ENCODE assay signal across 8 cellular contexts in the genomic region with DNA sequence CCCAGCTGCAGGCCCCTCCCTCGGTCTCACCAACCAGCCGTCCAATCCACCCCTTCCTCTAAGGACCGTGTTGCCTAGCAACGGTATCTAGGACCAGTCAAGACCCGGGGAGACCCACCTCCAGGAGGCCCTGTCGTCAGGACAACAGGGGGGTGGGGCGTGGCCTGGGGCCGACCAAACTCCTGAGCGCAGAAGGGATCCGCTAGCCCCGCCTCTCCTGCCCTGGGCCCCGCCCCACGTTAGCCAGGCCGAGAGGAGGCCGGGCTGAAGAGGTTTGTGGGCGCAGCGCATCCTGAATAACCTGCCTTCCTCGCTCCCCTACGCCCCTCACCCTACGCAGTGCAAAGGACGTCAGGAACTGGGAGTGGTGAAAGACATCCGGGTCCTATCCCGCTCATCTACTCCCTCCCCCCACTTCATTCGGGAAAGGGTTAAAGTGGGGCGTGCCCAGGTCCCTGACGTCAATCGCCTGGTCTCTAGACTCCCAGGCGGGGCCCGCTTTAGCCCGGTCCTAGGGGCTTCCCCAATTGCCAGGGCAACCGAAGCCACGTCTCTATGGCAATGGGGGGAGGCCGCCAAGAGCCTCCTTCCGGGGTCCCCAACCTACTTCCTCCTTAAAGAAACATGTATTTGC. TPM values are rescaled to one million over a fixed set of nuclear protein-coding genes. Genes with fewer than 3 reads are reported as not detected.
DNase-seq lines count a peak whose midpoint lies in the region; ATAC-seq and TF ChIP-seq lines count a peak whose summit lies in the region.

No MANE protein-coding gene starts in this region.

- TF ChIP-seq RAD21 in SK-N-SH (IDR thresholded peaks at IDR 0.05; ENCODE audit: low read length): no peak

- H3K4me1 ChIP-seq in SK-N-SH (ENCODE audit: control insufficient read depth in 1 of 2, insufficient read depth in 2 of 2, low read depth in 1 of 2, low read length in 1 of 2) (peaks cover 0 to 13% of the 10 kb centered on the region in 2 experiments; a peak in 2 of 4 replicates), adrenal gland (replicated peaks in 1 of 2) (peaks cover 0 to 12% of the 10 kb centered on the region in 2 donors), prostate gland (replicated peaks) (no peaks in the 10 kb centered on the region), upper lobe of left lung (peaks cover 10 to 18% (median 13%) of the 10 kb centered on the region in 4 donors)

- H3K4me2 ChIP-seq in SK-N-SH: peak overlapping the region; percentile 79

- H3K9me2 ChIP-seq in SK-N-SH: no peaks in the 10 kb centered on the region

- peaks cover 18% of the 10 kb centered on the region; the same call in 1 of the 2 replicates for H4K20me1 ChIP-seq in SK-N-SH (ENCODE audit: insufficient read depth)

- CTCF ChIA-PET in SK-N-SH (lab: Yijun Ruan, JAX): interaction anchor here (0.8 to 2.4 kb wide), 4 partner anchors 9 to 159 kb away, joined by 3 to 10 read pairs (median 3); no protein-coding TSS in a partner anchor

- no peak for TF ChIP-seq POLR2A in adrenal gland (IDR thresholded peaks at IDR 0.05)
- peak; percentile 13 for TF ChIP-seq POLR2A in prostate gland (IDR thresholded peaks at IDR 0.05)
- TF ChIP-seq POLR2A in upper lobe of left lung (IDR thresholded peaks at IDR 0.05): peak in 1 of 4 donors; percentile 31

- POLR2A ChIA-PET in SK-N-SH (lab: Yijun Ruan, JAX): interaction anchor here (1.1 kb wide), 1 partner anchor 14 kb away, joined by 3 read pairs; the partner anchor contains the start of genes ACADVL and DLG4

- peaks cover 21% of the 10 kb centered on the region for H3K79me2 ChIP-seq in SK-N-SH (ENCODE audit: insufficient read depth)

- H3K4me3 ChIP-seq in SK-N-SH (ENCODE audit: low read depth in 2 of 2, low read length in 1 of 2) (peak overlapping the region; percentile 39 to 47), adrenal gland (peak overlapping the region in 1 of 4 donors; percentile 55), prostate gland (peak overlapping the region; percentile 29 to 31), upper lobe of left lung (peak overlapping the region; percentile 19 to 52 (median 48))

- WGBS in SK-N-SH (ENCODE audit: low lambda C conversion rate): 3% methylated on average over 25 of the region's 34 CpGs
- 7 to 10% (median 9%) methylated on average over 12 to 34 of the region's 34 CpGs for WGBS in adrenal gland, 4 donors
- WGBS in prostate gland: 2% methylated on average over 31 of the region's 34 CpGs
- WGBS in upper lobe of left lung, 2 donors: 0 to 2% methylated on average over 12 to 31 of the region's 34 CpGs

- H3K36me3 ChIP-seq in SK-N-SH (replicated peaks in 1 of 2; ENCODE audit: control insufficient read depth in 1 of 2, insufficient read depth in 2 of 2, low read length in 1 of 2): peaks cover 19 to 28% of the 10 kb centered on the region in 2 experiments
- peaks cover 0 to 28% of the 10 kb centered on the region in 2 donors for H3K36me3 ChIP-seq in adrenal gland (replicated peaks in 1 of 2)
- no peaks in the 10 kb centered on the region for H3K36me3 ChIP-seq in prostate gland
- peaks cover 3 to 30% (median 16%) of the 10 kb centered on the region in 4 donors for H3K36me3 ChIP-seq in upper lobe of left lung

- TF ChIP-seq CTCF in SK-N-SH (IDR thresholded peaks at IDR 0.05) (no peak), adrenal gland (IDR thresholded peaks at IDR 0.05) (no peak), prostate gland (IDR thresholded peaks at IDR 0.05) (no peak), upper lobe of left lung (IDR thresholded peaks at IDR 0.05) (no peak)

- H3K27me3 ChIP-seq in SK-N-SH (ENCODE audit: insufficient read depth): no peaks in the 10 kb centered on the region
- no peaks in the 10 kb centered on the region for H3K27me3 ChIP-seq in adrenal gland
- H3K27me3 ChIP-seq in prostate gland (replicated peaks; ENCODE audit: insufficient read depth): no peaks in the 10 kb centered on the region
- no peaks in the 10 kb centered on the region for H3K27me3 ChIP-seq in upper lobe of left lung

- intact Hi-C loops in adrenal gland (cut with DNase I): no loop called here
- intact Hi-C loops in left ventricle myocardium superior (cut with micrococcal nuclease): no loop called here
- intact Hi-C loops in prostate gland (cut with DNase I): no loop called here

- H3F3A ChIP-seq in SK-N-SH (replicated peaks; ENCODE audit: insufficient read depth): peaks cover 10% of the 10 kb centered on the region

- TF ChIP-seq EP300 in SK-N-SH (IDR thresholded peaks at IDR 0.05; ENCODE audit: borderline replicate concordance in 1 of 2, low read depth in 1 of 2, low read length in 1 of 2) (no peak), upper lobe of left lung (IDR thresholded peaks at IDR 0.05) (no peak)

- H3K9ac ChIP-seq in SK-N-SH: peak overlapping the region; percentile 53

- H3K27ac ChIP-seq in SK-N-SH (ENCODE audit: low read depth in 2 of 2, low read length in 1 of 2) (peak overlapping the region; percentile 34 to 91), adrenal gland (peak overlapping the region in 2 of 5 donors; percentile 57 to 68), prostate gland (peak overlapping the region; percentile 20 to 60), upper lobe of left lung (peak overlapping the region; percentile 2 to 67 (median 42))

- 0 out of 2 replicates have a peak overlapping the region, but pooled peaks have one; percentile 42 for H2AFZ ChIP-seq in SK-N-SH (ENCODE audit: low read depth)

- peak; percentile 12 to 95 (median 76) for DNase-seq in C1 segment of cervical spinal cord (lab: John Stamatoyannopoulos, UW)
- peak; percentile 99 for DNase-seq in SK-N-SH
- DNase-seq in adrenal gland: peak; percentile 61 to 93 (median 76)
- DNase-seq in left ventricle myocardium superior: peak; percentile 93
- no peak for DNase-seq in prostate gland (ENCODE audit: low spot score)
- DNase-seq in upper lobe of left lung: peak; percentile 87 to 96

- ATAC-seq in GM19351 (IDR thresholded peaks at IDR 0.05; ENCODE audit: unreplicated experiment) (peak; percentile 85), HG03521 (IDR thresholded peaks at IDR 0.05; ENCODE audit: unreplicated experiment) (peak; percentile 77), left ventricle myocardium superior (peak; percentile 91), upper lobe of left lung (ENCODE audit: low FRiP score in 2 of 2) (peak; percentile 90 to 93)

- no peaks in the 10 kb centered on the region for H3K9me3 ChIP-seq in SK-N-SH
- no peaks in the 10 kb centered on the region for H3K9me3 ChIP-seq in adrenal gland (replicated peaks in 1 of 3)
- H3K9me3 ChIP-seq in prostate gland: no peaks in the 10 kb centered on the region
- H3K9me3 ChIP-seq in upper lobe of left lung: no peaks in the 10 kb centered on the region

TF ChIP-seq in SK-N-SH, 30 proteins besides CTCF, POLR2A, EP300 and RAD21 (continues in another document):
- TF ChIP-seq CHD2 (IDR thresholded peaks at IDR 0.05; ENCODE audit: low read length, partially characterized antibody): peak; percentile 86
- no peak; the same call in 1 of the 2 replicates for TF ChIP-seq GABPA (IDR thresholded peaks at IDR 0.05; ENCODE audit: low read depth)
- no peak for TF ChIP-seq NFIC (IDR thresholded peaks at IDR 0.05; ENCODE audit: borderline replicate concordance)
- TF ChIP-seq TEAD4 (IDR thresholded peaks at IDR 0.05; ENCODE audit: borderline replicate concordance, insufficient read depth): no peak
- no peak for TF ChIP-seq ELF1 (IDR thresholded peaks at IDR 0.05)

RNA-seq across cellular contexts. Expression of gene DLG4, which starts 14.7 kb away (rescaled TPM):
- polyA plus RNA-seq in SK-N-SH (2012; rRNA removed) (22.1 and 30.5 TPM in 2 replicates), adrenal gland (100 to 1,000 TPM in 1 of 3 donors, 10 to 100 TPM in 2; 19.1 to 172 (median 29.6) TPM)
- 14.0 and 19.9 TPM in 2 replicates for polyA plus RNA-seq in SK-N-SH (2012; cell fraction: cytosol; rRNA removed)
- 74.2 and 83.3 TPM in 2 replicates for polyA plus RNA-seq in SK-N-SH (2012; cell fraction: nucleus; rRNA removed)
- total RNA-seq in adrenal gland (10 to 100 TPM; 17.7 to 70.2 (median 31.9) TPM), left ventricle myocardium superior (21.3 TPM), prostate gland (10 to 100 TPM in 1 of 2 donors, 1 to 10 TPM in 1; 9.3 to 31.6 TPM), upper lobe of left lung (10 to 100 TPM; 10.5 to 32.5 (median 19.4) TPM)

RNA-seq across cellular contexts. Expression of gene ACADVL, which starts 14.8 kb away (rescaled TPM):
- polyA plus RNA-seq in SK-N-SH (2012; rRNA removed) (635 and 796 TPM in 2 replicates), adrenal gland (1,000 to 10,000 TPM in 2 of 3 donors, 100 to 1,000 TPM in 1; 972 to 6,098 (median 5,777) TPM)
- 137 and 176 TPM in 2 replicates for polyA plus RNA-seq in SK-N-SH (2012; cell fraction: cytosol; rRNA removed)
- 6,138 and 6,607 TPM in 2 replicates for polyA plus RNA-seq in SK-N-SH (2012; cell fraction: nucleus; rRNA removed)
- total RNA-seq in adrenal gland (1,000 to 10,000 TPM; 1,309 to 2,378 (median 1,772) TPM), left ventricle myocardium superior (2,270 TPM), prostate gland (100 to 1,000 TPM; 589 to 593 TPM), upper lobe of left lung (1,000 to 10,000 TPM in 2 of 6 donors, 100 to 1,000 TPM in 4; 377 to 1,449 (median 553) TPM)

RNA-seq across cellular contexts. Expression of gene ASGR1, which starts 25.8 kb away (rescaled TPM):
- polyA plus RNA-seq in SK-N-SH (2012; rRNA removed) (2.0 and 2.1 TPM in 2 replicates), adrenal gland (1 to 10 TPM in 2 of 3 donors, under 1 TPM in 1; 0.29 to 6.9 (median 5.0) TPM)
- 0.46 and 0.73 TPM in 2 replicates for polyA plus RNA-seq in SK-N-SH (2012; cell fraction: cytosol; rRNA removed)
- polyA plus RNA-seq in SK-N-SH (2012; cell fraction: nucleus; rRNA removed): 14.5 and 19.7 TPM in 2 replicates
- total RNA-seq in adrenal gland (1 to 10 TPM in 5 of 8 donors, under 1 TPM in 1, not detected in 2; 0.63 to 2.4 (median 1.6) TPM), left ventricle myocardium superior (0.30 TPM), prostate gland (1 to 10 TPM in 1 of 2 donors, under 1 TPM in 1; 0.50 to 9.4 TPM), upper lobe of left lung (10 to 100 TPM in 1 of 6 donors, 1 to 10 TPM in 4, not detected in 1; 1.1 to 11.5 (median 6.8) TPM)

RNA-seq across cellular contexts. Expression of gene DVL2, which starts 29.4 kb away (rescaled TPM):
- 6.9 and 8.3 TPM in 2 replicates for polyA plus RNA-seq in SK-N-SH (2012; rRNA removed)
- polyA plus RNA-seq in SK-N-SH (2012; cell fraction: cytosol; rRNA removed): 4.9 and 7.1 TPM in 2 replicates
- 17.8 and 26.4 TPM in 2 replicates for polyA plus RNA-seq in SK-N-SH (2012; cell fraction: nucleus; rRNA removed)
- 10 to 100 TPM; 25.2 to 87.2 (median 47.9) TPM for total RNA-seq in adrenal gland
- polyA plus RNA-seq in adrenal gland: 10 to 100 TPM; 11.8 to 80.9 (median 19.2) TPM
- 23.5 TPM for total RNA-seq in left ventricle myocardium superior
- 100 to 1,000 TPM in 1 of 2 donors, 10 to 100 TPM in 1; 52.3 to 116 TPM for total RNA-seq in prostate gland
- 10 to 100 TPM; 40.4 to 70.2 (median 42.4) TPM for total RNA-seq in upper lobe of left lung

RNA-seq across cellular contexts. Expression of gene PHF23, which starts 34.3 kb away (rescaled TPM):
- polyA plus RNA-seq in SK-N-SH (2012; rRNA removed) (53.3 and 58.5 TPM in 2 replicates), adrenal gland (10 to 100 TPM; 28.0 to 80.3 (median 49.6) TPM)
- 47.9 and 57.2 TPM in 2 replicates for polyA plus RNA-seq in SK-N-SH (2012; cell fraction: cytosol; rRNA removed)
- polyA plus RNA-seq in SK-N-SH (2012; cell fraction: nucleus; rRNA removed): 45.2 and 50.5 TPM in 2 replicates
- total RNA-seq in adrenal gland (100 to 1,000 TPM in 1 of 8 donors, 10 to 100 TPM in 7; 33.5 to 141 (median 64.5) TPM), left ventricle myocardium superior (29.4 TPM), prostate gland (10 to 100 TPM; 41.2 to 92.5 TPM), upper lobe of left lung (10 to 100 TPM; 25.4 to 54.5 (median 31.2) TPM)
